In genomic region chr5:54713923-54714581, GRCh38 we compare ENCODE assay signal across 25 cellular contexts.
DNase-seq lines count a peak whose midpoint lies in the region; ATAC-seq and TF ChIP-seq lines count a peak whose summit lies in the region.
"Had no signal": no experiment of that assay in that cellular context is flagged by ENCODE, and none has a peak within 500 bp of the region (broad histone marks: within the 10 kb centered on the region; RNA-seq: fewer than 3 reads in every experiment).

No MANE protein-coding gene starts in this region.

- H3K36me3 ChIP-seq in endodermal cell (ENCODE audit: control insufficient read depth, insufficient read depth, low read length) (no peaks in the 10 kb centered on the region), right lobe of liver (no peaks in the 10 kb centered on the region), body of pancreas (replicated peaks in 1 of 2; ENCODE audit: insufficient read depth in 1 of 2, low read depth in 2 of 2) (no peaks in the 10 kb centered on the region), esophagus squamous epithelium (no peaks in the 10 kb centered on the region)
- H3K36me3 ChIP-seq: uterus had no signal

- no peaks in the 10 kb centered on the region for H3K36me3 Mint-ChIP-seq in T-helper 17 cell (ENCODE audit: low read depth)
- H3K36me3 Mint-ChIP-seq in endodermal cell (ENCODE audit: low read depth): no peaks in the 10 kb centered on the region
- peaks cover 14% of the 10 kb centered on the region for H3K36me3 Mint-ChIP-seq in T-helper 2 cell treated with Interferon-gamma antibody and Interleukin-4, amounts not matched to agents 5 μg/mL and 100 μg/mL, for 36 hours (ENCODE audit: low read depth)

- POLR2A ChIA-PET in AG04450 (lab: Yijun Ruan, JAX): interaction anchor here (1.3 kb wide), 1 partner anchor 196 kb away, joined by 3 read pairs; no protein-coding TSS in a partner anchor

- H3K27me3 ChIP-seq in AG04450 (ENCODE audit: control insufficient read depth, insufficient read depth, low read length): no peaks in the 10 kb centered on the region
- no peaks in the 10 kb centered on the region for H3K27me3 ChIP-seq in endodermal cell (ENCODE audit: control insufficient read depth, insufficient read depth, low read length, poor library complexity, severe bottlenecking)
- H3K27me3 ChIP-seq in right lobe of liver: no peaks in the 10 kb centered on the region
- no peaks in the 10 kb centered on the region for H3K27me3 ChIP-seq in body of pancreas
- H3K27me3 ChIP-seq in esophagus squamous epithelium: no peaks in the 10 kb centered on the region
- H3K27me3 ChIP-seq: testis, uterus had no signal

- H3K4me1 Mint-ChIP-seq in T-helper 17 cell (peaks cover 10% of the 10 kb centered on the region), endodermal cell (peaks cover 18% of the 10 kb centered on the region)
- peaks cover 23% of the 10 kb centered on the region for H3K4me1 Mint-ChIP-seq in T-helper 2 cell treated with Interferon-gamma antibody and Interleukin-4, amounts not matched to agents 5 μg/mL and 100 μg/mL, for 36 hours (ENCODE audit: low read depth)

- no peak for TF ChIP-seq CTCF in AG04450 (IDR thresholded peaks at IDR 0.05; ENCODE audit: low read depth, low read length)
- TF ChIP-seq CTCF in endodermal cell (conservative IDR thresholded peaks at IDR 0.05): no peak
- no peak for TF ChIP-seq CTCF in right lobe of liver (IDR thresholded peaks at IDR 0.05)
- no peak for TF ChIP-seq CTCF in body of pancreas (IDR thresholded peaks at IDR 0.05)
- TF ChIP-seq CTCF in esophagus squamous epithelium (IDR thresholded peaks at IDR 0.05): no peak

- CTCF ChIA-PET in AG04450 (lab: Charles Lee): no interaction called here

- H3K9me3 ChIP-seq in AG04450 (ENCODE audit: control insufficient read depth, insufficient read depth, low read length): no peaks in the 10 kb centered on the region
- no peaks in the 10 kb centered on the region for H3K9me3 ChIP-seq in T-helper 17 cell (ENCODE audit: control insufficient read depth, low read length, poor library complexity, severe bottlenecking)
- H3K9me3 ChIP-seq in endodermal cell (ENCODE audit: control insufficient read depth, low read length): peaks cover 24% of the 10 kb centered on the region
- H3K9me3 ChIP-seq in right lobe of liver: no peaks in the 10 kb centered on the region
- H3K9me3 ChIP-seq in body of pancreas: no peaks in the 10 kb centered on the region
- H3K9me3 ChIP-seq in esophagus squamous epithelium: no peaks in the 10 kb centered on the region
- H3K9me3 ChIP-seq: testis, uterus had no signal

- no peak for TF ChIP-seq POLR2A in right lobe of liver (IDR thresholded peaks at IDR 0.05)
- TF ChIP-seq POLR2A in body of pancreas (IDR thresholded peaks at IDR 0.05): no peak
- no peak for TF ChIP-seq POLR2A in esophagus squamous epithelium (IDR thresholded peaks at IDR 0.05)

- H3K27me3 Mint-ChIP-seq in T-helper 17 cell (peaks cover 6% of the 10 kb centered on the region), endodermal cell (ENCODE audit: insufficient read depth) (peaks cover 4% of the 10 kb centered on the region)
- peaks cover 4% of the 10 kb centered on the region for H3K27me3 Mint-ChIP-seq in T-helper 2 cell treated with Interferon-gamma antibody and Interleukin-4, amounts not matched to agents 5 μg/mL and 100 μg/mL, for 36 hours (ENCODE audit: low read depth)
- H3K27me3 Mint-ChIP-seq: natural killer cell treated with Interleukin-12 subunit alpha and Interleukin-12 subunit beta and Interleukin-15 and Interleukin-18, amount 100 ng/mL, for 72 hours had no signal

- H3K4me1 ChIP-seq in endodermal cell (ENCODE audit: control insufficient read depth, insufficient read depth, low read length) (peaks cover 5% of the 10 kb centered on the region), right lobe of liver (no peaks in the 10 kb centered on the region), body of pancreas (no peaks in the 10 kb centered on the region), esophagus squamous epithelium (peaks cover 0 to 8% (median 4%) of the 10 kb centered on the region in 3 donors)
- H3K4me1 ChIP-seq: testis had no signal

- no peak overlapping the region for H3K4me3 Mint-ChIP-seq in T-helper 17 cell
- H3K4me3 Mint-ChIP-seq in endodermal cell: no peak overlapping the region
- no peak overlapping the region for H3K4me3 Mint-ChIP-seq in T-helper 2 cell treated with Interferon-gamma antibody and Interleukin-4, amounts not matched to agents 5 μg/mL and 100 μg/mL, for 36 hours
- H3K4me3 Mint-ChIP-seq: activated CD8-positive, alpha-beta T cell treated with anti-CD3 and anti-CD28 coated beads for 36 hours; activated naive CD8-positive, alpha-beta T cell treated with anti-CD3 and anti-CD28 coated beads, Interleukin-2, amount 10 ng/mL, durations not matched to agents 7 days and 5 days; effector memory CD8-positive, alpha-beta T cell; natural killer cell treated with Interleukin-12 subunit alpha and Interleukin-12 subunit beta and Interleukin-15 and Interleukin-18, amount 100 ng/mL, for 72 hours; T-cell had no signal

- H3K9me3 Mint-ChIP-seq in endodermal cell: peaks cover 21% of the 10 kb centered on the region
- peaks cover 36% of the 10 kb centered on the region for H3K9me3 Mint-ChIP-seq in T-helper 2 cell treated with Interferon-gamma antibody and Interleukin-4, amounts not matched to agents 5 μg/mL and 100 μg/mL, for 36 hours
- H3K9me3 Mint-ChIP-seq: effector memory CD8-positive, alpha-beta T cell; natural killer cell treated with Interleukin-12 subunit alpha and Interleukin-12 subunit beta and Interleukin-15 and Interleukin-18, amount 100 ng/mL, for 72 hours; T-cell had no signal

- intact Hi-C loops in right lobe of liver (cut with DNase I) (no loop called here), body of pancreas (cut with DNase I) (no loop called here), esophagus squamous epithelium (cut with DNase I) (no loop called here)

- H3K9ac ChIP-seq in endodermal cell (ENCODE audit: extremely low read depth, low read length, poor library complexity, severe bottlenecking): no peak overlapping the region

- H3K27ac ChIP-seq in AG04450 (ENCODE audit: low read depth, low read length): peak overlapping the region; percentile 68
- H3K27ac ChIP-seq in endodermal cell (ENCODE audit: low read depth, low read length): no peak overlapping the region
- no peak overlapping the region for H3K27ac ChIP-seq in right lobe of liver
- H3K27ac ChIP-seq in body of pancreas: no peak overlapping the region
- H3K27ac ChIP-seq in esophagus squamous epithelium: no peak overlapping the region
- H3K27ac ChIP-seq: testis, uterus had no signal

- H3K27ac Mint-ChIP-seq in T-helper 17 cell (peak overlapping the region; percentile 6), endodermal cell (peak overlapping the region; percentile 32)
- no peak overlapping the region for H3K27ac Mint-ChIP-seq in T-helper 2 cell treated with Interferon-gamma antibody and Interleukin-4, amounts not matched to agents 5 μg/mL and 100 μg/mL, for 36 hours
- H3K27ac Mint-ChIP-seq: activated CD8-positive, alpha-beta T cell treated with anti-CD3 and anti-CD28 coated beads for 36 hours; activated naive CD8-positive, alpha-beta T cell treated with anti-CD3 and anti-CD28 coated beads, Interleukin-2, amount 10 ng/mL, durations not matched to agents 7 days and 5 days; activated T-helper 2 cell treated with anti-CD3 and anti-CD28 coated beads, Interferon-gamma antibody, Interleukin-2, Interleukin-4, amounts not matched to agents 10 μg/mL and 5 μg/mL and 100 μg/mL, durations not matched to agents 14 hours and 24 hours and 36 hours; natural killer cell treated with Interleukin-12 subunit alpha and Interleukin-12 subunit beta and Interleukin-15 and Interleukin-18, amount 100 ng/mL, for 72 hours; T-cell had no signal

- peak; percentile 55 for DNase-seq in AG04450 (ENCODE audit: low read depth, low spot score)
- no peak for DNase-seq in T-helper 17 cell
- no peak for DNase-seq in endodermal cell
- DNase-seq in right lobe of liver: no peak
- no peak for DNase-seq in body of pancreas
- no peak for DNase-seq in T-helper 2 cell treated with Interferon-gamma antibody and Interleukin-4, amounts not matched to agents 5 μg/mL and 100 μg/mL, for 36 hours (ENCODE audit: low spot score)
- DNase-seq in activated CD4-positive, CD25-positive, alpha-beta regulatory T cell treated with anti-CD3 and anti-CD28 coated beads, Interleukin-2, amount 50 U/mL, for 72 hours: no peak
- no peak for DNase-seq in esophagus squamous epithelium (lab: John Stamatoyannopoulos, UW)
- DNase-seq: activated CD4-positive, alpha-beta T cell treated with anti-CD3 and anti-CD28 coated beads for 1 hour; activated CD8-positive, alpha-beta T cell treated with anti-CD3 and anti-CD28 coated beads for 36 hours; activated naive CD8-positive, alpha-beta T cell treated with anti-CD3 and anti-CD28 coated beads, Interleukin-2, amount 10 ng/mL, durations not matched to agents 7 days and 5 days; effector memory CD8-positive, alpha-beta T cell; glutamatergic neuron; H7; kidney; NCI-H2081 treated with DMSO at 0.1 percent for 48 hours; NCI-H345; NCI-H774; stimulated activated naive CD4-positive, alpha-beta T cell treated with Interleukin-2 at 50 U/mL for 16 hours; T-cell; testis; uterus had no signal

- H3K4me3 ChIP-seq in AG04450 (ENCODE audit: low read depth, low read length) (no peak overlapping the region), endodermal cell (ENCODE audit: low read length) (peak overlapping the region; percentile 53), right lobe of liver (no peak overlapping the region), body of pancreas (no peak overlapping the region), esophagus squamous epithelium (no peak overlapping the region)
- H3K4me3 ChIP-seq: testis, uterus had no signal

- WGBS in endodermal cell (ENCODE audit: insufficient coverage in 1 of 2, insufficient read length in 1 of 2), 2 experiments: 77 to 84% methylated on average over 3 to 4 of the region's 4 CpGs
- WGBS in right lobe of liver (ENCODE audit: insufficient coverage, low coverage, low lambda C conversion rate, missing lambda C conversion rate): 66% methylated on average over 4 of the region's 4 CpGs
- WGBS in body of pancreas, 2 donors: 47 to 63% methylated on average over 4 of the region's 4 CpGs
- 52 to 57% methylated on average over 4 of the region's 4 CpGs for WGBS in esophagus squamous epithelium, 2 donors

- ATAC-seq in T-helper 17 cell: no peak
- peak; percentile 35 to 79 (median 68) for ATAC-seq in right lobe of liver
- ATAC-seq in body of pancreas: no peak
- ATAC-seq: activated CD8-positive, alpha-beta T cell treated with anti-CD3 and anti-CD28 coated beads for 36 hours; effector memory CD8-positive, alpha-beta T cell; esophagus mucosa; natural killer cell treated with Interleukin-12 subunit alpha and Interleukin-12 subunit beta and Interleukin-15 and Interleukin-18, amount 100 ng/mL, for 72 hours; T-cell had no signal

Comparison
In these comparisons a context has a peak if more than half of its experiments do, and no peak if none do; other contexts are left out.
1. ATAC-seq: peak in right lobe of liver (4 of 4); none in T-helper 17 cell (single experiment) and body of pancreas (single experiment).